ENCODE assay signal across 10 cellular contexts in the genomic region with DNA sequence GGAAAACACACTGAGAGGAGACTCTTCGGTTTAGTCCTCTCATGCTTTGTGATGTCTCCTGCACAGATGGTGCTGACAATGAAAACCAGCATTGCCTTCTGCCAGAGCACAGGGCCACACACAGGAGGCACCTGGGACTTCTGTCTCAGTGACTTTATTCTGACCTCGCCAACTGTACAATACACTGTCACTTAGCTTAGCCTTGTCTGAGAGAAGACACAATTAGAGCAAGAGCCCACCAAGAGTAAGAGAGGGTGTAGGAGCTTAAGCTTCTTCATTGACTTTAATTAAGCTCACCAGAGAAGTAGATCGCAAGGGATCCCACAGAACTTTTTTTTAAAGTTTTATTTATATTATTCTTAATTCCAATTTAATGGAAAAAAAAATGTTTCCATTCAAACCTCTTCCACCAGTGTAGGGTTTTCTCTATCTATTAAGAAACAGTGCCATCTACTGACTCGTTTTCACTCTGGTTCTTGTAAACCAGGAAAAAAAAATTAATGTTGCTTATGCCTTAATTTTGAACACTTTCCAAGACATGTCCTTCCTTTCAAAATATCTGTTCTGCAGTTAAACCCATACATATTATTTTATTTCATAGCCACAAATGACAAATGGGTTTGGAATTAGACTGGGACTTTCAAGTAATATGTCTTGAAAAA. TPM values are rescaled to one million over a fixed set of nuclear protein-coding genes. Genes with fewer than 3 reads are reported as not detected.
DNase-seq lines count a peak whose midpoint lies in the region; ATAC-seq, FAIRE-seq and TF ChIP-seq lines count a peak whose summit lies in the region.
"Had no signal": no experiment of that assay in that cellular context is flagged by ENCODE, and none has a peak within 500 bp of the region (broad histone marks: within the 10 kb centered on the region; RNA-seq: fewer than 3 reads in every experiment).

No MANE protein-coding gene starts in this region.

- peak; percentile 72 for ATAC-seq in left lung
- no peak for ATAC-seq in mucosa of descending colon
- no peak for ATAC-seq in GM18870 (IDR thresholded peaks at IDR 0.05; ENCODE audit: unreplicated experiment)

- H3K27ac ChIP-seq in left lung = no peak overlapping the region
- H3K27ac ChIP-seq: HL-60, thoracic aorta had no signal

- H3K4me3 ChIP-seq in left lung (no peak overlapping the region), mucosa of descending colon (no peak overlapping the region)
- H3K4me3 ChIP-seq: thoracic aorta had no signal

- H3K4me1 ChIP-seq in left lung (no peaks in the 10 kb centered on the region), mucosa of descending colon (ENCODE audit: low read depth) (no peaks in the 10 kb centered on the region)

- TF ChIP-seq CTCF in left lung (IDR thresholded peaks at IDR 0.05) = peak in 1 of 2 donors; percentile 21
- no peak for TF ChIP-seq CTCF in mucosa of descending colon (IDR thresholded peaks at IDR 0.05)

- intact Hi-C loops in left lung (cut with DNase I) (no loop called here), mucosa of descending colon (cut with DNase I, micrococcal nuclease) (no loop called here)

- H3K36me3 ChIP-seq in left lung = no peaks in the 10 kb centered on the region
- no peaks in the 10 kb centered on the region for H3K36me3 ChIP-seq in mucosa of descending colon (ENCODE audit: low read depth)
- H3K36me3 ChIP-seq: thoracic aorta had no signal

- no peak for TF ChIP-seq POLR2A in H54 (IDR thresholded peaks at IDR 0.05; ENCODE audit: low read depth, low read length)

- FAIRE-seq in TTC549 (lab: Jason Lieb, UNC) (peak; percentile 91), H54 (lab: Jason Lieb, UNC) (no peak)

- H3K9me3 ChIP-seq in left lung = no peaks in the 10 kb centered on the region
- no peaks in the 10 kb centered on the region for H3K9me3 ChIP-seq in mucosa of descending colon
- H3K9me3 ChIP-seq: thoracic aorta had no signal

- DNase-seq in DMS 273 (lab: John Stamatoyannopoulos, UW; ENCODE audit: unreplicated experiment) (peak; percentile 76), M059J (ENCODE audit: low read depth) (peak; percentile 10), left lung (no peak), mucosa of descending colon (no peak), H54 (ENCODE audit: insufficient read length, low spot score) (no peak)
- no peak for DNase-seq in activated CD4-positive, CD25-positive, alpha-beta regulatory T cell treated with anti-CD3 and anti-CD28 coated beads, Interleukin-2, amount 50 U/mL, for 72 hours

- no peaks in the 10 kb centered on the region for H3K27me3 ChIP-seq in left lung

RNA-seq across cellular contexts. Expression of a gene that starts 42.4 kb away (rescaled TPM):
- total RNA-seq in M059J (2014; rRNA removed; shearing (Covaris generic)) = 49.1 and 56.4 TPM in 2 replicates
- 10 to 100 TPM; 39.1 to 55.7 TPM for total RNA-seq in left lung
- total RNA-seq in mucosa of descending colon = 10 to 100 TPM; 42.4 to 48.1 (median 43.1) TPM

Comparison
In these comparisons a context has a peak if more than half of its experiments do, and no peak if none do; other contexts are left out.
1. DNase-seq: peak in DMS 273 (single experiment) and M059J (single experiment); none in left lung (0 of 2), mucosa of descending colon (0 of 3), activated CD4-positive, CD25-positive, alpha-beta regulatory T cell treated with anti-CD3 and anti-CD28 coated beads, Interleukin-2, amount 50 U/mL, for 72 hours (single experiment) and H54 (single experiment).